In the genomic region with DNA sequence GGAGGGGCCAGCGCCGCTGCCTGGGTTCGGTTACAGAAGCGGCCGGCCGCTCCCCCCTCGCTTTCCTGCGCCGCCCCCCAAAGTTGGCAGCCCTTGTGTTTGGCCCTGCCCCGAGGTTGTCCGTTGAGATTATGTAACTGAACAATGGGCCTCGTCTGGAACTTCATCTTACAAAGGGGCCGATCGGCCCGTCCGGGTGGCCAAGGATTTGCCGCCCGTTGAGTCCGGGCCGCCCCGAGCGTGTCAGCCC, we compare ENCODE assay signal across 8 cellular contexts. TPM values are rescaled to one million over a fixed set of nuclear protein-coding genes. Genes with fewer than 3 reads are reported as not detected.
A peak's percentile ranks its signal among the peaks of the same experiment; 100 is the strongest.
DNase-seq lines count a peak whose midpoint lies in the region; ATAC-seq and TF ChIP-seq lines count a peak whose summit lies in the region.

No MANE protein-coding gene starts in this region.

- H3K9me3 ChIP-seq in cardiac muscle cell (ENCODE audit: low read depth) (no peaks in the 10 kb centered on the region), iPS-15b (ENCODE audit: control insufficient read depth, insufficient read depth, low read length) (no peaks in the 10 kb centered on the region)

- H3K9ac ChIP-seq in iPS-15b (ENCODE audit: low read depth, low read length) = peak overlapping the region; percentile 94

- peaks cover 40% of the 10 kb centered on the region for H3K36me3 Mint-ChIP-seq in activated naive CD8-positive, alpha-beta T cell treated with anti-CD3 and anti-CD28 coated beads for 36 hours
- peaks cover 32% of the 10 kb centered on the region for H3K36me3 Mint-ChIP-seq in stimulated activated memory B cell treated with anti-CD40 and anti-IgM and Interleukin-4, amounts not matched to agents 10 μg/mL and 1 μg/mL and 100 μg/mL, for 72 hours

- H3K27me3 Mint-ChIP-seq in activated naive CD8-positive, alpha-beta T cell treated with anti-CD3 and anti-CD28 coated beads for 36 hours = peaks cover 32% of the 10 kb centered on the region
- H3K27me3 Mint-ChIP-seq in stimulated activated memory B cell treated with anti-CD40 and anti-IgM and Interleukin-4, amounts not matched to agents 10 μg/mL and 1 μg/mL and 100 μg/mL, for 72 hours = no peaks in the 10 kb centered on the region

- H3K4me3 ChIP-seq in cardiac muscle cell = peak overlapping the region; percentile 53
- H3K4me3 ChIP-seq in iPS-15b (ENCODE audit: low read depth, low read length) = peak overlapping the region; percentile 96

- H3K27ac Mint-ChIP-seq in activated naive CD8-positive, alpha-beta T cell treated with anti-CD3 and anti-CD28 coated beads for 36 hours = peak overlapping the region; percentile 82
- H3K27ac Mint-ChIP-seq in stimulated activated memory B cell treated with anti-CD40 and anti-IgM and Interleukin-4, amounts not matched to agents 10 μg/mL and 1 μg/mL and 100 μg/mL, for 72 hours = peak overlapping the region; percentile 91

- H3K4me1 ChIP-seq in cardiac muscle cell (ENCODE audit: low read depth) (peaks cover 18% of the 10 kb centered on the region), iPS-15b (ENCODE audit: control insufficient read depth, insufficient read depth, low read length) (peaks cover 4% of the 10 kb centered on the region)

- ATAC-seq in Right ventricle myocardium inferior = no peak
- ATAC-seq in stimulated activated memory B cell treated with anti-CD40 and anti-IgM and Interleukin-4, amounts not matched to agents 10 μg/mL and 1 μg/mL and 100 μg/mL, for 72 hours = no peak
- ATAC-seq in GM19467 (IDR thresholded peaks at IDR 0.05; ENCODE audit: unreplicated experiment) = no peak

- no peaks in the 10 kb centered on the region for H3K9me3 Mint-ChIP-seq in activated naive CD8-positive, alpha-beta T cell treated with anti-CD3 and anti-CD28 coated beads for 36 hours
- no peaks in the 10 kb centered on the region for H3K9me3 Mint-ChIP-seq in stimulated activated memory B cell treated with anti-CD40 and anti-IgM and Interleukin-4, amounts not matched to agents 10 μg/mL and 1 μg/mL and 100 μg/mL, for 72 hours

- intact Hi-C loops in Right ventricle myocardium inferior (cut with DNase I) = loop anchor here (2.0 to 5.0 kb wide), 4 partner anchors 38 to 733 kb away; a partner anchor contains a TSS

- H3K27ac ChIP-seq in cardiac muscle cell = peak overlapping the region; percentile 98

- TF ChIP-seq CTCF in cardiac muscle cell (IDR thresholded peaks at IDR 0.05; ENCODE audit: low read depth, low read length) = no peak

- DNase-seq in cardiac muscle cell (ENCODE audit: low read depth in 1 of 2, low spot score in 1 of 2) (peak in 1 of 2 donors; percentile 55), Right ventricle myocardium inferior (ENCODE audit: missing footprints) (no peak), OCI-M2 (lab: John Stamatoyannopoulos, UW; ENCODE audit: unreplicated experiment) (no peak), AML-193 (lab: John Stamatoyannopoulos, UW) (no peak)
- no peak for DNase-seq in activated naive CD8-positive, alpha-beta T cell treated with anti-CD3 and anti-CD28 coated beads for 36 hours

- H3K4me1 Mint-ChIP-seq in activated naive CD8-positive, alpha-beta T cell treated with anti-CD3 and anti-CD28 coated beads for 36 hours = peaks cover 25% of the 10 kb centered on the region
- H3K4me1 Mint-ChIP-seq in stimulated activated memory B cell treated with anti-CD40 and anti-IgM and Interleukin-4, amounts not matched to agents 10 μg/mL and 1 μg/mL and 100 μg/mL, for 72 hours = peaks cover 64% of the 10 kb centered on the region

- H3K36me3 ChIP-seq in cardiac muscle cell = peaks cover 14% of the 10 kb centered on the region
- peaks cover 11% of the 10 kb centered on the region for H3K36me3 ChIP-seq in iPS-15b (ENCODE audit: control insufficient read depth, insufficient read depth, low read length)

- peak overlapping the region; percentile 93 for H3K4me3 Mint-ChIP-seq in activated naive CD8-positive, alpha-beta T cell treated with anti-CD3 and anti-CD28 coated beads for 36 hours
- H3K4me3 Mint-ChIP-seq in stimulated activated memory B cell treated with anti-CD40 and anti-IgM and Interleukin-4, amounts not matched to agents 10 μg/mL and 1 μg/mL and 100 μg/mL, for 72 hours = peak overlapping the region; percentile 96

- H3K27me3 ChIP-seq in cardiac muscle cell (no peaks in the 10 kb centered on the region), iPS-15b (ENCODE audit: control insufficient read depth, insufficient read depth, low read length) (no peaks in the 10 kb centered on the region)

RNA-seq across cellular contexts. Expression of a gene that starts 1.0 kb away (rescaled TPM):
- 63.8 and 95.9 TPM in 2 replicates for total RNA-seq in cardiac muscle cell
- 92.5 and 118 TPM in 2 replicates for polyA plus RNA-seq in cardiac muscle cell
- 40.1 TPM for total RNA-seq in Right ventricle myocardium inferior
- 10 to 100 TPM; 46.8 to 47.5 TPM for total RNA-seq in activated naive CD8-positive, alpha-beta T cell treated with anti-CD3 and anti-CD28 coated beads for 36 hours
